Comparison of ENCODE assay signal across 22 cellular contexts in the genomic region with DNA sequence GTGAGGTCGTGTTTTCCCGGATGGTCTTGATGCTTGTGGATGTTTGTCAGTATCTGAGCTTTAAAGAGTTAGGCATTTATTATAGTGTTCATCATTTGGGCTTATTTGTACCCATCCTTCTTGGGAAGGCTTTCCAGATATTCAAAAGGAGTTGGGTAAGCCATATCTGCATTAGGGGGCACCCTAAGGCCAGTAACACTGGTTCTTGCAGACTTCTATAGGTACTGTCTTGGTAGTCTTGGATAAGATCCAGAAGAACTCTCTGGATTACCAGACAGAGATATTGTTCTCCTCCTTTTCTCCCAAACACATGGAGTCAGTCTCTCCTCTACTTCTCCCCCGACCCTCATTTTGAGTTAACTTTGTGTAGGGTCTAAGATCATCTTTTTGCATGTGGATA.
DNase-seq lines count a peak whose midpoint lies in the region; ATAC-seq and TF ChIP-seq lines count a peak whose summit lies in the region.
"Had no signal": no experiment of that assay in that cellular context is flagged by ENCODE, and none has a peak within 500 bp of the region (broad histone marks: within the 10 kb centered on the region; RNA-seq: fewer than 3 reads in every experiment).

No MANE protein-coding gene starts in this region.

- H3K36me3 ChIP-seq in breast epithelium (no peaks in the 10 kb centered on the region), ovary (no peaks in the 10 kb centered on the region)
- H3K36me3 ChIP-seq: BLaER1 had no signal

- no peak for TF ChIP-seq EP300 in ovary (IDR thresholded peaks at IDR 0.05)

- WGBS in ovary, 3 donors = 83 to 93% (median 89%) methylated on average over 3 of the region's 3 CpGs

- H3K36me3 Mint-ChIP-seq in MCF 10A (ENCODE audit: insufficient read depth, unreplicated experiment) = no peaks in the 10 kb centered on the region

- no peaks in the 10 kb centered on the region for H3K27me3 Mint-ChIP-seq in MCF 10A (ENCODE audit: insufficient read depth, unreplicated experiment)

- TF ChIP-seq POLR2A in breast epithelium (IDR thresholded peaks at IDR 0.05) = no peak
- TF ChIP-seq POLR2A in ovary (IDR thresholded peaks at IDR 0.05) = no peak

- no peak overlapping the region for H3K27ac Mint-ChIP-seq in MCF 10A (ENCODE audit: low read depth, unreplicated experiment)
- H3K27ac Mint-ChIP-seq: CD4-positive, alpha-beta memory T cell; H9 had no signal

- ATAC-seq in GM21786 (IDR thresholded peaks at IDR 0.05; ENCODE audit: unreplicated experiment) = no peak
- no peak for ATAC-seq in GM19035 (IDR thresholded peaks at IDR 0.05; ENCODE audit: unreplicated experiment)
- ATAC-seq: GM12878 had no signal

- CTCF ChIA-PET in MCF 10A (lab: Yijun Ruan, JAX) = interaction anchor here (0.6 kb wide), 1 partner anchor 647 kb away, joined by 3 read pairs; no protein-coding TSS in a partner anchor

- H3K4me1 Mint-ChIP-seq in MCF 10A (ENCODE audit: insufficient read depth, unreplicated experiment) = no peaks in the 10 kb centered on the region
- H3K4me1 Mint-ChIP-seq: CD4-positive, alpha-beta memory T cell; H9 had no signal

- peak; percentile 24 for DNase-seq in MCF 10A (ENCODE audit: unreplicated experiment)
- no peak for DNase-seq in breast epithelium (ENCODE audit: low spot score in 2 of 2)
- DNase-seq in cardiac fibroblast (ENCODE audit: low read depth in 2 of 2) = peak; percentile 6 to 20
- DNase-seq in fibroblast of pulmonary artery (ENCODE audit: low read depth) = peak; percentile 16
- no peak for DNase-seq in ovary
- DNase-seq in mesenteric fat pad (ENCODE audit: low spot score) = no peak
- DNase-seq: ACHN; Caco-2; CD4-positive, alpha-beta memory T cell; DND-41; H9; MV-4-11; NCI-H1694; NCI-H510A; PC-9 had no signal

- TF ChIP-seq CTCF in MCF 10A (IDR thresholded peaks at IDR 0.05; ENCODE audit: unreplicated experiment) = no peak
- TF ChIP-seq CTCF in breast epithelium (IDR thresholded peaks at IDR 0.05) = no peak
- no peak for TF ChIP-seq CTCF in cardiac fibroblast (IDR thresholded peaks at IDR 0.05; ENCODE audit: low read depth, low read length)
- peak; percentile 0 for TF ChIP-seq CTCF in fibroblast of pulmonary artery (IDR thresholded peaks at IDR 0.05; ENCODE audit: low read length, missing control alignments)
- TF ChIP-seq CTCF in ovary (IDR thresholded peaks at IDR 0.05) = no peak

- H3K27me3 ChIP-seq in breast epithelium (no peaks in the 10 kb centered on the region), ovary (no peaks in the 10 kb centered on the region)
- H3K27me3 ChIP-seq: BLaER1 had no signal

- H3K4me1 ChIP-seq in breast epithelium = no peaks in the 10 kb centered on the region
- H3K4me1 ChIP-seq in ovary (ENCODE audit: insufficient read depth) = no peaks in the 10 kb centered on the region
- H3K4me1 ChIP-seq: BLaER1, Caco-2 had no signal

- intact Hi-C loops in MCF 10A (cut with micrococcal nuclease) (no loop called here), breast epithelium (cut with DNase I; ENCODE audit: low total_unique reads) (no loop called here), ovary (cut with DNase I) (no loop called here)

- peaks cover 15% of the 10 kb centered on the region for H3K9me3 Mint-ChIP-seq in MCF 10A (ENCODE audit: unreplicated experiment)

- H3K27ac ChIP-seq in breast epithelium (no peak overlapping the region), ovary (no peak overlapping the region)
- H3K27ac ChIP-seq: 22Rv1, BLaER1, KMS-11, PC-9, RWPE1 had no signal

- H3K4me3 ChIP-seq in breast epithelium = no peak overlapping the region
- no peak overlapping the region for H3K4me3 ChIP-seq in cardiac fibroblast (replicated peaks in 1 of 2; ENCODE audit: low read depth in 2 of 2, low read length in 2 of 2)
- no peak overlapping the region for H3K4me3 ChIP-seq in fibroblast of pulmonary artery (replicated peaks; ENCODE audit: low read depth, low read length)
- H3K4me3 ChIP-seq in ovary = no peak overlapping the region
- H3K4me3 ChIP-seq: BLaER1, GM12878, PC-9 had no signal

- no TSS peak for BruUV-seq in MCF 10A (replicated peaks; lab: Mats Ljungman, UMichigan)

- POLR2A ChIA-PET in MCF 10A (lab: Yijun Ruan, JAX) = no interaction called here

- no peak overlapping the region for H3K4me3 Mint-ChIP-seq in MCF 10A (ENCODE audit: unreplicated experiment)
- H3K4me3 Mint-ChIP-seq: CD4-positive, alpha-beta memory T cell; H9 had no signal

- H3K9me3 ChIP-seq in breast epithelium = peaks cover 0 to 27% of the 10 kb centered on the region in 2 donors
- H3K9me3 ChIP-seq in ovary = no peaks in the 10 kb centered on the region

Comparison
In these comparisons a context has a peak if more than half of its experiments do, and no peak if none do; other contexts are left out.
1. DNase-seq: peak in MCF 10A (single experiment), cardiac fibroblast (2 of 2) and fibroblast of pulmonary artery (single experiment); none in breast epithelium (0 of 2), ovary (0 of 5) and mesenteric fat pad (single experiment).